In genomic region chr2:179622122-179622521, GRCh38 we compare ENCODE assay signal across 16 cellular contexts.
"Had no signal": no experiment of that assay in that cellular context is flagged by ENCODE, and none has a peak within 500 bp of the region (broad histone marks: within the 10 kb centered on the region; RNA-seq: fewer than 3 reads in every experiment).

No MANE protein-coding gene starts in this region.

- H3K4me3 ChIP-seq: esophagus muscularis mucosa, lung had no signal

- H3K4me3 Mint-ChIP-seq: activated CD4-positive, alpha-beta memory T cell treated with anti-CD3 and anti-CD28 coated beads, Interleukin-2, amount 10 ng/mL, durations not matched to agents 7 days and 5 days; activated naive CD4-positive, alpha-beta T cell treated with anti-CD3 and anti-CD28 coated beads, Interleukin-2, amount 10 ng/mL, durations not matched to agents 7 days and 5 days; activated T-cell treated with anti-CD3 and anti-CD28 coated beads, Interleukin-2, amount 50 U/mL, for 24 hours; immature natural killer cell; naive B cell; stimulated activated memory B cell treated with anti-CD40 and anti-IgM and Interleukin-4, amounts not matched to agents 10 μg/mL and 1 μg/mL and 100 μg/mL, for 72 hours had no signal

- H3K4me1 Mint-ChIP-seq: activated CD4-positive, alpha-beta memory T cell treated with anti-CD3 and anti-CD28 coated beads, Interleukin-2, amount 10 ng/mL, durations not matched to agents 7 days and 5 days; activated naive CD4-positive, alpha-beta T cell treated with anti-CD3 and anti-CD28 coated beads, Interleukin-2, amount 10 ng/mL, durations not matched to agents 7 days and 5 days; immature natural killer cell; naive B cell; stimulated activated memory B cell treated with anti-CD40 and anti-IgM and Interleukin-4, amounts not matched to agents 10 μg/mL and 1 μg/mL and 100 μg/mL, for 72 hours had no signal

- H3K27me3 ChIP-seq: esophagus muscularis mucosa had no signal

- H3K36me3 ChIP-seq: esophagus muscularis mucosa, WERI-Rb-1 had no signal

- H3K4me1 ChIP-seq: parathyroid adenoma had no signal

- H3K27ac ChIP-seq: esophagus muscularis mucosa, parathyroid adenoma, WERI-Rb-1 had no signal

- H3K27ac Mint-ChIP-seq: activated CD4-positive, alpha-beta memory T cell treated with anti-CD3 and anti-CD28 coated beads, Interleukin-2, amount 10 ng/mL, durations not matched to agents 7 days and 5 days; activated naive CD4-positive, alpha-beta T cell treated with anti-CD3 and anti-CD28 coated beads, Interleukin-2, amount 10 ng/mL, durations not matched to agents 7 days and 5 days; activated T-cell treated with anti-CD3 and anti-CD28 coated beads, Interleukin-2, amount 50 U/mL, for 24 hours; immature natural killer cell; naive B cell; stimulated activated memory B cell treated with anti-CD40 and anti-IgM and Interleukin-4, amounts not matched to agents 10 μg/mL and 1 μg/mL and 100 μg/mL, for 72 hours had no signal

- H3K9me3 ChIP-seq: esophagus muscularis mucosa had no signal

- ATAC-seq: stimulated activated memory B cell treated with anti-CD40 and anti-IgM and Interleukin-4, amounts not matched to agents 10 μg/mL and 1 μg/mL and 100 μg/mL, for 72 hours had no signal

- H3K27me3 Mint-ChIP-seq: activated CD4-positive, alpha-beta memory T cell treated with anti-CD3 and anti-CD28 coated beads, Interleukin-2, amount 10 ng/mL, durations not matched to agents 7 days and 5 days; activated naive CD4-positive, alpha-beta T cell treated with anti-CD3 and anti-CD28 coated beads, Interleukin-2, amount 10 ng/mL, durations not matched to agents 7 days and 5 days; activated T-cell treated with anti-CD3 and anti-CD28 coated beads, Interleukin-2, amount 50 U/mL, for 24 hours had no signal

- H3K36me3 Mint-ChIP-seq: activated naive CD4-positive, alpha-beta T cell treated with anti-CD3 and anti-CD28 coated beads, Interleukin-2, amount 10 ng/mL, durations not matched to agents 7 days and 5 days; immature natural killer cell; naive B cell; stimulated activated memory B cell treated with anti-CD40 and anti-IgM and Interleukin-4, amounts not matched to agents 10 μg/mL and 1 μg/mL and 100 μg/mL, for 72 hours had no signal

- DNase-seq: activated CD4-positive, alpha-beta memory T cell treated with anti-CD3 and anti-CD28 coated beads, Interleukin-2, amount 10 ng/mL, durations not matched to agents 7 days and 5 days; activated CD4-positive, alpha-beta T cell treated with anti-CD3 and anti-CD28 coated beads for 4 hours; activated naive CD4-positive, alpha-beta T cell treated with anti-CD3 and anti-CD28 coated beads, Interleukin-2, amount 10 ng/mL, durations not matched to agents 7 days and 5 days; activated T-cell treated with anti-CD3 and anti-CD28 coated beads, Interleukin-2, amount 50 U/mL, for 24 hours; cortex of kidney; effector CD4-positive, alpha-beta T cell; foreskin melanocyte; head of caudate nucleus; immature natural killer cell; midbrain; naive B cell; WERI-Rb-1 had no signal

- H3K9me3 Mint-ChIP-seq: activated CD4-positive, alpha-beta memory T cell treated with anti-CD3 and anti-CD28 coated beads, Interleukin-2, amount 10 ng/mL, durations not matched to agents 7 days and 5 days; activated naive CD4-positive, alpha-beta T cell treated with anti-CD3 and anti-CD28 coated beads, Interleukin-2, amount 10 ng/mL, durations not matched to agents 7 days and 5 days; activated T-cell treated with anti-CD3 and anti-CD28 coated beads, Interleukin-2, amount 50 U/mL, for 24 hours had no signal
